Comparison of ENCODE assay signal across 9 cellular contexts in the genomic region with DNA sequence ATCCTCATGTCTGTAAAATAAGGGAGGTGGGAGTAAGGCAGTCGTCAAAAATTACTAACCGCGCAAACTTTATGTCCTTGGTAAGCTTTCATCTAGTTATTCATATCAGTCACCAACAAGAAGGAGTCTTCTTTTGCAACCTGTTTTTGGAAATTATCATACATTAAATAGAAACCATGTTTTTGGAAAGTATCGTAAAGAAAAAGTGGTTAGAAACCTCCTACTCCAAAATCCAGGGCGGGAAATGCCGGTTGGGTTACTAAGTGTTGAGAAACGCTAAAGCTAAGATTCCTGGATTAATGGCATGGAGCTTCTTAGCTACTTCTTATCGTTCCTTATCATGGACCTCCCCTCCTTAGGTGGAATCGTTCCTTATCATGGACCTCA. TPM values are rescaled to one million over a fixed set of nuclear protein-coding genes. Genes with fewer than 3 reads are reported as not detected.
DNase-seq lines count a peak whose midpoint lies in the region; ATAC-seq lines count a peak whose summit lies in the region.
"Had no signal": no experiment of that assay in that cellular context is flagged by ENCODE, and none has a peak within 500 bp of the region (broad histone marks: within the 10 kb centered on the region; RNA-seq: fewer than 3 reads in every experiment).

No MANE protein-coding gene starts in this region.

- H3K27ac ChIP-seq in iPS-20b (ENCODE audit: low read length) (no peak overlapping the region), thymus (ENCODE audit: low read depth) (no peak overlapping the region)

- no peaks in the 10 kb centered on the region for H3K36me3 ChIP-seq in iPS-20b (ENCODE audit: insufficient read depth, low read depth, low read length)
- H3K36me3 ChIP-seq in thymus (ENCODE audit: control insufficient read depth, insufficient read depth): no peaks in the 10 kb centered on the region

- no peaks in the 10 kb centered on the region for H3K36me3 Mint-ChIP-seq in activated CD8-positive, alpha-beta memory T cell treated with anti-CD3 and anti-CD28 coated beads, Interleukin-2, amount 10 ng/mL, durations not matched to agents 7 days and 5 days
- H3K36me3 Mint-ChIP-seq in activated CD8-positive, alpha-beta T cell treated with anti-CD3 and anti-CD28 coated beads, Interleukin-2, amount 10 ng/mL, durations not matched to agents 7 days and 5 days (ENCODE audit: low read depth): no peaks in the 10 kb centered on the region

- peak overlapping the region; percentile 91 for H3K4me3 Mint-ChIP-seq in activated CD8-positive, alpha-beta memory T cell treated with anti-CD3 and anti-CD28 coated beads, Interleukin-2, amount 10 ng/mL, durations not matched to agents 7 days and 5 days
- H3K4me3 Mint-ChIP-seq in activated CD8-positive, alpha-beta T cell treated with anti-CD3 and anti-CD28 coated beads, Interleukin-2, amount 10 ng/mL, durations not matched to agents 7 days and 5 days: peak overlapping the region; percentile 84

- POLR2A ChIA-PET in activated CD8-positive, alpha-beta T cell treated with anti-CD3 and anti-CD28 coated beads, Interleukin-2, amount 10 ng/mL, durations not matched to agents 7 days and 5 days (lab: Charles Lee): interaction anchor here (1.2 kb wide), 1 partner anchor 105 kb away, joined by 4 read pairs; no protein-coding TSS in a partner anchor

- no peak for ATAC-seq in activated CD8-positive, alpha-beta memory T cell treated with anti-CD3 and anti-CD28 coated beads, Interleukin-2, amount 10 ng/mL, durations not matched to agents 7 days and 5 days
- no peak for ATAC-seq in activated CD8-positive, alpha-beta T cell treated with anti-CD3 and anti-CD28 coated beads, Interleukin-2, amount 10 ng/mL, durations not matched to agents 7 days and 5 days
- no peak for ATAC-seq in HG02852 (IDR thresholded peaks at IDR 0.05; ENCODE audit: unreplicated experiment)
- ATAC-seq in HG02588 (IDR thresholded peaks at IDR 0.05; ENCODE audit: unreplicated experiment): no peak

- no peaks in the 10 kb centered on the region for H3K27me3 Mint-ChIP-seq in activated CD8-positive, alpha-beta memory T cell treated with anti-CD3 and anti-CD28 coated beads, Interleukin-2, amount 10 ng/mL, durations not matched to agents 7 days and 5 days
- H3K27me3 Mint-ChIP-seq in activated CD8-positive, alpha-beta T cell treated with anti-CD3 and anti-CD28 coated beads, Interleukin-2, amount 10 ng/mL, durations not matched to agents 7 days and 5 days (ENCODE audit: low read depth): no peaks in the 10 kb centered on the region

- no peaks in the 10 kb centered on the region for H3K9me3 ChIP-seq in iPS-20b (ENCODE audit: insufficient read depth, low read depth, low read length)
- no peaks in the 10 kb centered on the region for H3K9me3 ChIP-seq in thymus (ENCODE audit: control insufficient read depth)

- H3K27me3 ChIP-seq in iPS-20b (ENCODE audit: insufficient read depth, low read length) (peaks cover 48% of the 10 kb centered on the region), thymus (ENCODE audit: control insufficient read depth, insufficient read depth) (no peaks in the 10 kb centered on the region)

- H3K4me3 ChIP-seq in iPS-20b (ENCODE audit: low read length) (peak overlapping the region; percentile 85), thymus (ENCODE audit: low read length) (peak overlapping the region; percentile 72)

- H3K4me1 ChIP-seq in iPS-20b (ENCODE audit: insufficient read depth, low read length): no peaks in the 10 kb centered on the region; the same call in 1 of the 2 replicates
- peaks cover 2% of the 10 kb centered on the region for H3K4me1 ChIP-seq in thymus (ENCODE audit: control insufficient read depth, insufficient read depth, low read length)

- WGBS in thymus: 52% methylated on average over 9 of the region's 9 CpGs

- H3K9me3 Mint-ChIP-seq in activated CD8-positive, alpha-beta memory T cell treated with anti-CD3 and anti-CD28 coated beads, Interleukin-2, amount 10 ng/mL, durations not matched to agents 7 days and 5 days (ENCODE audit: low read depth): no peaks in the 10 kb centered on the region
- no peaks in the 10 kb centered on the region for H3K9me3 Mint-ChIP-seq in activated CD8-positive, alpha-beta T cell treated with anti-CD3 and anti-CD28 coated beads, Interleukin-2, amount 10 ng/mL, durations not matched to agents 7 days and 5 days (ENCODE audit: insufficient read depth)

- no peak for DNase-seq in activated CD8-positive, alpha-beta memory T cell treated with anti-CD3 and anti-CD28 coated beads, Interleukin-2, amount 10 ng/mL, durations not matched to agents 7 days and 5 days
- DNase-seq in activated CD8-positive, alpha-beta memory T cell treated with anti-CD3 and anti-CD28 coated beads for 24 hours: no peak
- no peak for DNase-seq in activated CD8-positive, alpha-beta T cell treated with anti-CD3 and anti-CD28 coated beads, Interleukin-2, amount 10 ng/mL, durations not matched to agents 7 days and 5 days
- DNase-seq in NCI-H146 treated with DMSO at 0.1 percent for 48 hours (lab: John Stamatoyannopoulos, UW; ENCODE audit: unreplicated experiment): no peak
- DNase-seq: activated gamma-delta T cell treated with Interleukin-2 at 50 U/mL for 16 hours had no signal

- no peak overlapping the region for H3K27ac Mint-ChIP-seq in activated CD8-positive, alpha-beta memory T cell treated with anti-CD3 and anti-CD28 coated beads, Interleukin-2, amount 10 ng/mL, durations not matched to agents 7 days and 5 days
- no peak overlapping the region for H3K27ac Mint-ChIP-seq in activated CD8-positive, alpha-beta T cell treated with anti-CD3 and anti-CD28 coated beads, Interleukin-2, amount 10 ng/mL, durations not matched to agents 7 days and 5 days

- CTCF ChIA-PET in activated CD8-positive, alpha-beta memory T cell treated with anti-CD3 and anti-CD28 coated beads, Interleukin-2, amount 10 ng/mL, durations not matched to agents 7 days and 5 days (lab: Charles Lee): interaction anchor here (0.7 to 1.7 kb wide), 12 partner anchors 9 to 347 kb away, joined by 3 to 10 read pairs (median 3); a partner anchor contains a TSS
- CTCF ChIA-PET in activated CD8-positive, alpha-beta T cell treated with anti-CD3 and anti-CD28 coated beads, Interleukin-2, amount 10 ng/mL, durations not matched to agents 7 days and 5 days (lab: Charles Lee): interaction anchor here (0.9 to 2.1 kb wide), 7 partner anchors 8 to 348 kb away, joined by 3 to 11 read pairs (median 6); no protein-coding TSS in a partner anchor

- H3K4me1 Mint-ChIP-seq in activated CD8-positive, alpha-beta memory T cell treated with anti-CD3 and anti-CD28 coated beads, Interleukin-2, amount 10 ng/mL, durations not matched to agents 7 days and 5 days: peaks cover 15% of the 10 kb centered on the region
- H3K4me1 Mint-ChIP-seq in activated CD8-positive, alpha-beta T cell treated with anti-CD3 and anti-CD28 coated beads, Interleukin-2, amount 10 ng/mL, durations not matched to agents 7 days and 5 days (ENCODE audit: low read depth): peaks cover 19% of the 10 kb centered on the region

- peak overlapping the region; percentile 61; the same call in 1 of the 2 replicates for H3K9ac ChIP-seq in iPS-20b (ENCODE audit: low read depth, low read length)

RNA-seq across cellular contexts. Expression of a gene that starts 0.8 kb away (rescaled TPM):
- total RNA-seq in activated CD8-positive, alpha-beta memory T cell treated with anti-CD3 and anti-CD28 coated beads, Interleukin-2, amount 10 ng/mL, durations not matched to agents 7 days and 5 days: 1 to 10 TPM; 1.3 to 1.9 TPM
- 1 to 10 TPM; 1.9 to 2.2 TPM for total RNA-seq in activated CD8-positive, alpha-beta T cell treated with anti-CD3 and anti-CD28 coated beads, Interleukin-2, amount 10 ng/mL, durations not matched to agents 7 days and 5 days
- polyA plus RNA-seq in thymus: 7.8 TPM

RNA-seq across cellular contexts. Expression of a gene that starts 29.4 kb away (rescaled TPM):
- total RNA-seq in activated CD8-positive, alpha-beta memory T cell treated with anti-CD3 and anti-CD28 coated beads, Interleukin-2, amount 10 ng/mL, durations not matched to agents 7 days and 5 days: under 1 TPM in 1 of 2 experiments, not detected in 1; 0.12 TPM
- total RNA-seq in activated CD8-positive, alpha-beta T cell treated with anti-CD3 and anti-CD28 coated beads, Interleukin-2, amount 10 ng/mL, durations not matched to agents 7 days and 5 days: not detected
- 4.7 TPM for polyA plus RNA-seq in thymus
